19 cellular contexts compared by ENCODE assay signal in genomic region chr9:13383216-13383615, GRCh38.
A peak's percentile ranks its signal among the peaks of the same experiment; 100 is the strongest.
DNase-seq lines count a peak whose midpoint lies in the region; ATAC-seq, FAIRE-seq and TF ChIP-seq lines count a peak whose summit lies in the region.
"Had no signal": no experiment of that assay in that cellular context is flagged by ENCODE, and none has a peak within 500 bp of the region (broad histone marks: within the 10 kb centered on the region; RNA-seq: fewer than 3 reads in every experiment).

No MANE protein-coding gene starts in this region.

- CTCF ChIA-PET in endothelial cell of umbilical vein (lab: Charles Lee), result interaction anchor here (0.9 kb wide), 1 partner anchor 44 kb away, joined by 3 read pairs; no protein-coding TSS in a partner anchor

- H3K27me3 ChIP-seq in endothelial cell of umbilical vein (ENCODE audit: control insufficient read depth in 2 of 2, insufficient read depth in 2 of 2, low read length in 2 of 2) (no peaks in the 10 kb centered on the region), suprapubic skin (no peaks in the 10 kb centered on the region)
- no peaks in the 10 kb centered on the region for H3K27me3 ChIP-seq in effector memory CD4-positive, alpha-beta T cell (replicated peaks; ENCODE audit: control insufficient read depth, insufficient read depth, low read length, poor library complexity, severe bottlenecking)

- no peak for ATAC-seq in HG03457 (IDR thresholded peaks at IDR 0.05; ENCODE audit: unreplicated experiment)
- ATAC-seq: GM12878, HepG2 had no signal

- no peak for TF ChIP-seq EP300 in suprapubic skin (IDR thresholded peaks at IDR 0.05)

- H3K4me1 ChIP-seq in endothelial cell of umbilical vein (ENCODE audit: control insufficient read depth, extremely low read depth, insufficient read depth, low read length) (peaks cover 8% of the 10 kb centered on the region), suprapubic skin (peaks cover 8% of the 10 kb centered on the region)
- no peaks in the 10 kb centered on the region for H3K4me1 ChIP-seq in effector memory CD4-positive, alpha-beta T cell (ENCODE audit: control insufficient read depth, insufficient read depth, low read length, poor library complexity, severe bottlenecking)

- no peaks in the 10 kb centered on the region for H3K79me2 ChIP-seq in endothelial cell of umbilical vein (ENCODE audit: control insufficient read depth, insufficient read depth, low read length)

- H4K20me1 ChIP-seq in endothelial cell of umbilical vein (replicated peaks; ENCODE audit: control insufficient read depth, extremely low read depth, insufficient read depth, low read length), result no peaks in the 10 kb centered on the region

- no peak overlapping the region for H2AFZ ChIP-seq in endothelial cell of umbilical vein (ENCODE audit: low read depth, low read length)

- TF ChIP-seq CTCF in endothelial cell of umbilical vein (IDR thresholded peaks at IDR 0.05; ENCODE audit: extremely low read depth in 1 of 2, insufficient read depth in 1 of 2, low read depth in 1 of 2, low read length in 2 of 2) (no peak), suprapubic skin (IDR thresholded peaks at IDR 0.05) (no peak)

- 71% methylated on average over 1 of the region's 1 CpG for WGBS in suprapubic skin

- DNase-seq in LHCN-M2 (ENCODE audit: low read depth), result peak; percentile 19
- peak; percentile 38 for DNase-seq in endothelial cell of umbilical vein (ENCODE audit: low read depth, low spot score)
- no peak for DNase-seq in suprapubic skin (ENCODE audit: low spot score in 2 of 2)
- no peak for DNase-seq in effector memory CD4-positive, alpha-beta T cell
- no peak for DNase-seq in H4 (ENCODE audit: low spot score)
- DNase-seq: C1 segment of cervical spinal cord; CD4-positive, CD25-positive, alpha-beta regulatory T cell; CD8-positive, alpha-beta memory T cell; COR-L47; DMS 273 treated with DMSO at 0.1 percent for 48 hours; DMS53; DND-41; EL; GOT3; H9 had no signal

- no peaks in the 10 kb centered on the region for H3K9me1 ChIP-seq in endothelial cell of umbilical vein (replicated peaks; ENCODE audit: control insufficient read depth, extremely low read depth, insufficient read depth, low read length)

- no peak overlapping the region for H3K9ac ChIP-seq in endothelial cell of umbilical vein (replicated peaks; ENCODE audit: extremely low read depth, insufficient read depth, low read length)

- dilution Hi-C loops in endothelial cell of umbilical vein (cut with MboI; ENCODE audit: extremely low pct_ligation_motif_present, low sequenced_read_pairs), result no loop called here

- no TSS peak for BruUV-seq in endothelial cell of umbilical vein (replicated peaks; lab: Mats Ljungman, UMichigan)

- H3K36me3 ChIP-seq in endothelial cell of umbilical vein (ENCODE audit: control insufficient read depth in 2 of 2, extremely low read depth in 1 of 2, insufficient read depth in 2 of 2, low read length in 2 of 2) (no peaks in the 10 kb centered on the region), suprapubic skin (no peaks in the 10 kb centered on the region)
- H3K36me3 ChIP-seq in effector memory CD4-positive, alpha-beta T cell (ENCODE audit: control insufficient read depth, insufficient read depth, low read length), result no peaks in the 10 kb centered on the region

- intact Hi-C loops in endothelial cell of umbilical vein (cut with micrococcal nuclease), result no loop called here

- no peak overlapping the region for H3K4me2 ChIP-seq in endothelial cell of umbilical vein (ENCODE audit: insufficient read depth, low read length)

- H3K27ac ChIP-seq in endothelial cell of umbilical vein (ENCODE audit: insufficient read depth, low read depth, low read length) (no peak overlapping the region), suprapubic skin (peak overlapping the region; percentile 39)
- H3K27ac ChIP-seq in effector memory CD4-positive, alpha-beta T cell (ENCODE audit: insufficient read depth, low read length, poor library complexity, severe bottlenecking), result no peak overlapping the region

- H3K9me3 ChIP-seq in endothelial cell of umbilical vein (replicated peaks; ENCODE audit: control insufficient read depth, insufficient read depth, low read length), result no peaks in the 10 kb centered on the region
- H3K9me3 ChIP-seq in suprapubic skin, result no peaks in the 10 kb centered on the region
- no peaks in the 10 kb centered on the region for H3K9me3 ChIP-seq in effector memory CD4-positive, alpha-beta T cell (ENCODE audit: control insufficient read depth, low read length)

- TF ChIP-seq POLR2A in endothelial cell of umbilical vein (IDR thresholded peaks at IDR 0.05; ENCODE audit: low read depth, low read length), result no peak
- no peak for TF ChIP-seq POLR2A in suprapubic skin (IDR thresholded peaks at IDR 0.05)

- FAIRE-seq in endothelial cell of umbilical vein (lab: Jason Lieb, UNC), result no peak
- FAIRE-seq: A204.1, GM12878, HepG2 had no signal

- H3K4me3 ChIP-seq in endothelial cell of umbilical vein (replicated peaks in 1 of 3; ENCODE audit: insufficient read depth in 1 of 3, low read depth in 1 of 3, low read length in 3 of 3) (no peak overlapping the region), suprapubic skin (no peak overlapping the region)
- H3K4me3 ChIP-seq in effector memory CD4-positive, alpha-beta T cell (ENCODE audit: insufficient read depth, low read depth, low read length, poor library complexity, severe bottlenecking), result no peak overlapping the region
- H3K4me3 ChIP-seq: GM12878 had no signal

- POLR2A ChIA-PET in endothelial cell of umbilical vein (lab: Charles Lee), result no interaction called here

TF ChIP-seq in endothelial cell of umbilical vein, 7 proteins besides CTCF, POLR2A, EP300 and RAD21:
- TF ChIP-seq GATA2 (IDR thresholded peaks at IDR 0.05; ENCODE audit: insufficient read depth, insufficient read length, low read depth, low read length) (no peak), FOS (IDR thresholded peaks at IDR 0.05; ENCODE audit: borderline replicate concordance, insufficient read depth, low read length) (no peak), MYC (IDR thresholded peaks at IDR 0.05; ENCODE audit: low read depth, low read length) (no peak), JUN (IDR thresholded peaks at IDR 0.05; ENCODE audit: borderline replicate concordance, insufficient read depth, insufficient read length, low read depth) (no peak), MAX (IDR thresholded peaks at IDR 0.05; ENCODE audit: insufficient read depth, insufficient read length) (no peak), EZH2 (IDR thresholded peaks at IDR 0.05; ENCODE audit: borderline replicate concordance, low read depth, low read length, severe bottlenecking) (no peak), POLR2AphosphoS5 (IDR thresholded peaks at IDR 0.05; ENCODE audit: insufficient read depth, low read depth, low read length) (no peak)

Comparison
In these comparisons a context has a peak if more than half of its experiments do, and no peak if none do; other contexts are left out.
1. DNase-seq: peak in LHCN-M2 (single experiment) and endothelial cell of umbilical vein (single experiment); none in suprapubic skin (0 of 2), effector memory CD4-positive, alpha-beta T cell (0 of 3) and H4 (single experiment).